Comparison of ENCODE assay signal across 13 cellular contexts in genomic region chr22:25134028-25134427, GRCh38.
A peak's percentile ranks its signal among the peaks of the same experiment; 100 is the strongest.
DNase-seq lines count a peak whose midpoint lies in the region; ATAC-seq, FAIRE-seq and TF ChIP-seq lines count a peak whose summit lies in the region.
"Had no signal": no experiment of that assay in that cellular context is flagged by ENCODE, and none has a peak within 500 bp of the region (broad histone marks: within the 10 kb centered on the region; RNA-seq: fewer than 3 reads in every experiment).

No MANE protein-coding gene starts in this region.

- POLR2A ChIA-PET in RWPE1 (lab: Yijun Ruan, JAX; ENCODE audit: low non-redundant PET) = no interaction called here

- WGBS in small intestine, 3 donors = 17 to 42% (median 22%) methylated on average over 4 of the region's 4 CpGs

- H3K27me3 ChIP-seq in small intestine (ENCODE audit: control insufficient read depth in 2 of 2, insufficient read depth in 2 of 2, low read length in 2 of 2) = no peaks in the 10 kb centered on the region
- H3K27me3 ChIP-seq: spleen had no signal

- peak; percentile 54 for ATAC-seq in left ventricle myocardium superior
- ATAC-seq in HG03097 (IDR thresholded peaks at IDR 0.05; ENCODE audit: low FRiP score, unreplicated experiment) = no peak
- ATAC-seq in GM21723 (IDR thresholded peaks at IDR 0.05; ENCODE audit: unreplicated experiment) = no peak
- no peak for ATAC-seq in HG02981 (IDR thresholded peaks at IDR 0.05; ENCODE audit: unreplicated experiment)
- ATAC-seq: activated naive CD4-positive, alpha-beta T cell treated with anti-CD3 and anti-CD28 coated beads, Interleukin-2, amount 50 U/mL, for 72 hours; T-helper 17 cell had no signal

- peaks cover 0 to 3% of the 10 kb centered on the region in 2 donors for H3K36me3 ChIP-seq in small intestine (ENCODE audit: control insufficient read depth in 2 of 2, insufficient read depth in 2 of 2, low read length in 2 of 2)
- H3K36me3 ChIP-seq: spleen had no signal

- DNase-seq in NCI-H1092 treated with DMSO at 0.1 percent for 48 hours (lab: John Stamatoyannopoulos, UW) (peak; percentile 53), RWPE1 (ENCODE audit: low spot score) (peak; percentile 61), left ventricle myocardium superior (no peak), small intestine (peak; percentile 80), cortex of kidney (lab: John Stamatoyannopoulos, UW) (no peak)
- DNase-seq: Kasumi-1; spleen; stimulated activated CD8-positive, alpha-beta memory T cell treated with anti-CD3 and anti-CD28 coated beads, Interleukin-4, amount 100 ng/mL, for 48 hours; T-helper 17 cell had no signal

- H3K9me3 ChIP-seq in small intestine (ENCODE audit: control insufficient read depth, low read depth) = no peaks in the 10 kb centered on the region
- H3K9me3 ChIP-seq: spleen had no signal

- TF ChIP-seq CTCF in RWPE1 (conservative IDR thresholded peaks at IDR 0.05; ENCODE audit: low read depth) = no peak

- intact Hi-C loops in left ventricle myocardium superior (cut with micrococcal nuclease) = no loop called here

- H3K4me3 ChIP-seq in small intestine (ENCODE audit: low read depth in 1 of 2, low read length in 2 of 2) = no peak overlapping the region
- H3K4me3 ChIP-seq: spleen had no signal

- FAIRE-seq in small intestine (lab: Jason Lieb, UNC) = no peak

- H3K27ac ChIP-seq in RWPE1 (peak overlapping the region; percentile 94), small intestine (ENCODE audit: low read depth in 1 of 2, low read length in 1 of 2) (peak overlapping the region in 1 of 2 donors; percentile 82)
- H3K27ac ChIP-seq: spleen had no signal

- no peaks in the 10 kb centered on the region for H3K4me1 ChIP-seq in small intestine (ENCODE audit: control insufficient read depth in 2 of 2, insufficient read depth in 1 of 2, low read depth in 1 of 2, low read length in 1 of 2)

- CTCF ChIA-PET in RWPE1 (lab: Yijun Ruan, JAX) = no interaction called here

Comparison
In these comparisons a context has a peak if more than half of its experiments do, and no peak if none do; other contexts are left out.
1. DNase-seq: peak in NCI-H1092 treated with DMSO at 0.1 percent for 48 hours (single experiment), RWPE1 (single experiment) and small intestine (single experiment); none in left ventricle myocardium superior (single experiment) and cortex of kidney (single experiment).